Comparison of ENCODE assay signal across 25 cellular contexts in the genomic region with DNA sequence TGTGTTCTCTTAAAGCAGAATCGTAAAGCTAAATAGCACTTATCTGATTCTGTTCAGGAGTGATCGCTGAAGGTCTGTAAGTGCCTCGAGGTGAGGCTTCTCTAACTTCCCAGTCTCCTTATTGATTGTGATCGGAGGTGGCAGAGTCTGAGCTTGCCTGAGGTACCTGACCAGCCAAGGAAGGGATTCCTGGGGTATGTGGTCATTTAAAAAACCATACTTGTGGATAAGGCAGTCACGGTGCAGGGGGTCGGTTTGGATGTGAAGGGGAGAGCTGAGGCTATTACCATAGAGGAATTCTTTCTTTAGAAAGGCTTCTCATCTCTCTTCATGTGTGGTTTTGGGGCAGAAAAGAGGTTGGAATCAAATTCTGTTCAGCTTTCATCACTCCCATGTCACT.
"Had no signal": no experiment of that assay in that cellular context is flagged by ENCODE, and none has a peak within 500 bp of the region (broad histone marks: within the 10 kb centered on the region; RNA-seq: fewer than 3 reads in every experiment).

No MANE protein-coding gene starts in this region.

- ATAC-seq: activated CD4-positive, alpha-beta T cell treated with anti-CD3 and anti-CD28 coated beads for 36 hours; activated CD8-positive, alpha-beta memory T cell treated with anti-CD3 and anti-CD28 coated beads, Interleukin-2, amount 10 ng/mL, durations not matched to agents 7 days and 5 days; activated CD8-positive, alpha-beta T cell treated with anti-CD3 and anti-CD28 coated beads, Interleukin-2, amount 10 ng/mL, durations not matched to agents 7 days and 5 days; activated naive CD4-positive, alpha-beta T cell treated with anti-CD3 and anti-CD28 coated beads, Interleukin-2, amount 50 U/mL, for 72 hours; left lung; right lobe of liver; stimulated activated effector memory CD8-positive, alpha-beta T cell treated with anti-CD3 and anti-CD28 coated beads, Interleukin-12 subunit alpha, Interleukin-12 subunit beta, amount 100 ng/mL, for 72 hours had no signal

- H3K27me3 ChIP-seq: brain microvascular endothelial cell, esophagus muscularis mucosa, left lung, ovary, right lobe of liver, upper lobe of left lung, vagina had no signal

- H3K4me1 ChIP-seq: foreskin keratinocyte, left lung, right lobe of liver, upper lobe of left lung, vagina had no signal

- H3K4me3 ChIP-seq: esophagus muscularis mucosa, heart right ventricle, left lung, ovary, right lobe of liver, thoracic aorta, upper lobe of left lung, vagina had no signal

- H3K9me3 ChIP-seq: esophagus muscularis mucosa, heart right ventricle, left lung, ovary, right lobe of liver, thoracic aorta, upper lobe of left lung, vagina had no signal

- DNase-seq: activated CD4-positive, alpha-beta T cell treated with anti-CD3 and anti-CD28 coated beads for 36 hours; activated CD4-positive, CD25-positive, alpha-beta regulatory T cell; activated CD8-positive, alpha-beta memory T cell treated with anti-CD3 and anti-CD28 coated beads, Interleukin-2, amount 10 ng/mL, durations not matched to agents 7 days and 5 days; activated CD8-positive, alpha-beta T cell treated with anti-CD3 and anti-CD28 coated beads, Interleukin-2, amount 10 ng/mL, durations not matched to agents 7 days and 5 days; activated naive CD4-positive, alpha-beta T cell; activated T-cell treated with anti-CD3 and anti-CD28 coated beads, Interleukin-2, amount 50 U/mL, for 48 hours; brain microvascular endothelial cell; endodermal cell; foreskin keratinocyte; heart right ventricle; kidney glomerular epithelial cell; left lung; naive B cell; nephron progenitor cell; ovary; right lobe of liver; stimulated activated CD4-positive, alpha-beta T cell treated with anti-CD3 and anti-CD28 coated beads, Interleukin-12 subunit alpha, Interleukin-12 subunit beta, amount 100 ng/mL, for 4 hours; stimulated activated CD4-positive, alpha-beta T cell treated with anti-CD3 and anti-CD28 coated beads, Interleukin-4, amount 100 ng/mL, for 24 hours; T-helper 1 cell; upper lobe of left lung had no signal

- H3K36me3 ChIP-seq: brain microvascular endothelial cell, esophagus muscularis mucosa, heart right ventricle, left lung, ovary, right lobe of liver, thoracic aorta, upper lobe of left lung, vagina had no signal

- H3K27ac ChIP-seq: brain microvascular endothelial cell, foreskin keratinocyte, heart right ventricle, left lung, ovary, right lobe of liver, thoracic aorta, upper lobe of left lung, vagina had no signal
